30 cellular contexts compared by ENCODE assay signal in the genomic region with DNA sequence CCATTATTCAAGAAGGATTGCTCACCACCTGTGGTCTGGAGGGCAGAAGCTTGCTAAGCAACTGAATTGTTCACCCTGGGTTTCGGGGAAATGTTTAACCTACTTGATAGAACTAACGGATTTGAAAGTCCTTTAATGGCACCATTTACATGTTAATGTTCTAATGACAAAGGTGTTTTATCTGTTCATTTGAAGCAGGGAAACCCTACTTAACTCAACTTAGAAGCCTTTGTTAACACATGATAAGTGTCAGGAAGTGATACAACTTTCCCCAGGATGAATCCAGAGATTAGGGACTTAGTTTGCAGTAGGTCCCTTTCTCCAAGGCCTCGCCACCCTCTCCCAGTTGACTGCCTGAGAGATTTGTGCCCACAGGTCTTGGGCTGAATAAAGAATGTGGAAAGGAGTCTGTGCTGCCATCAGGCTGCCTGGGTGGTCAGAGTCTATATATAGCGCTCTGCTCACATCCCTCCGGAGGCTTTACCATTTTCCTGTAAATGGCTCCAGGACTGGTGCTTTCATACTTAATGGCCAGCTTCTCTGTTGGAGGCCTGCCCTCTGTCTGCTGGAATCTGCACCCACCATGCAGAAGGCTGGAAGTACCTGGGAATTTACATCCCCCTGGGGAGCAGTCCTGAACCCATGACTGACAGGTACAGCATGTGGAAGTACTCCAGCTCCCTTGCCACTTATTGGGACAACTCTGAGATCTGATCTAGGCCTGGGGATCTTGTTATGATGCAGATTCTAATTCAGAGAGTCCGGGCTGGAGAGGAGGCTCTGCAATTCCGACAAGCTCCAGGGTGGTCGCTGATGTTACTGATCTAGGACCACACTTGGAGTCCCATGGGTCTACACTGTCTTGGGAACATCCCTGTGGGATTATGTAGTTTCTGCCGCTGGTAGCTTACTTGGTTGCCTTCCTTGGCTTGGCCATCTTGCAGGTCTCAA.
DNase-seq lines count a peak whose midpoint lies in the region; ATAC-seq and TF ChIP-seq lines count a peak whose summit lies in the region.
"Had no signal": no experiment of that assay in that cellular context is flagged by ENCODE, and none has a peak within 500 bp of the region (broad histone marks: within the 10 kb centered on the region; RNA-seq: fewer than 3 reads in every experiment).

No MANE protein-coding gene starts in this region.

- H3K27ac ChIP-seq in right lobe of liver: no peak overlapping the region
- H3K27ac ChIP-seq: C4-2B, parathyroid adenoma, right atrium auricular region, SJCRH30 had no signal

- intact Hi-C loops in right lobe of liver (cut with DNase I): no loop called here

- no peaks in the 10 kb centered on the region for H3K9me3 ChIP-seq in right lobe of liver
- H3K9me3 ChIP-seq: right atrium auricular region, SJCRH30 had no signal

- WGBS in right lobe of liver (ENCODE audit: insufficient coverage, low coverage, low lambda C conversion rate, missing lambda C conversion rate): 30% methylated on average over 8 of the region's 9 CpGs

- H3K4me3 ChIP-seq in epithelial cell of proximal tubule (ENCODE audit: low read depth, low read length): no peak overlapping the region
- no peak overlapping the region for H3K4me3 ChIP-seq in kidney epithelial cell (ENCODE audit: low read depth, low read length)
- H3K4me3 ChIP-seq in right lobe of liver: no peak overlapping the region
- H3K4me3 ChIP-seq: right atrium auricular region, SJCRH30 had no signal

- H3K27me3 ChIP-seq in kidney epithelial cell (ENCODE audit: control insufficient read depth, insufficient read depth, low read length) (no peaks in the 10 kb centered on the region), right lobe of liver (no peaks in the 10 kb centered on the region)
- H3K27me3 ChIP-seq: right atrium auricular region had no signal

- no peak for ATAC-seq in right lobe of liver
- ATAC-seq: activated CD4-positive, alpha-beta T cell treated with anti-CD3 and anti-CD28 coated beads for 36 hours; activated CD8-positive, alpha-beta T cell treated with anti-CD3 and anti-CD28 coated beads, Interleukin-2, amount 10 ng/mL, durations not matched to agents 7 days and 5 days; activated T-helper 17 cell treated with anti-CD3 and anti-CD28 coated beads, Interleukin-2, amount 50 U/mL, for 72 hours; left colon; stimulated activated naive CD8-positive, alpha-beta T cell treated with anti-CD3 and anti-CD28 coated beads, Interleukin-15, Interleukin-2, amounts not matched to agents 100 U/mL and 50 U/mL, for 24 hours had no signal

- TF ChIP-seq CTCF in epithelial cell of proximal tubule (conservative IDR thresholded peaks at IDR 0.05; ENCODE audit: low read depth, low read length) (no peak), kidney epithelial cell (IDR thresholded peaks at IDR 0.05; ENCODE audit: insufficient read depth, low read length, poor library complexity, severe bottlenecking) (peak; percentile 38), right lobe of liver (IDR thresholded peaks at IDR 0.05) (no peak)

- in situ Hi-C loops in ACHN (cut with HindIII; ENCODE audit: low pct_ligation_motif_present, low pct_unique_long_range_greater_than_20kb, low sequenced_read_pairs): no loop called here

- peak; percentile 93 for DNase-seq in ACHN
- DNase-seq in NCI-H226: peak; percentile 40
- DNase-seq in epithelial cell of proximal tubule (ENCODE audit: low read depth): peak; percentile 84
- DNase-seq in kidney epithelial cell (ENCODE audit: low read depth): peak; percentile 76
- no peak for DNase-seq in right lobe of liver
- DNase-seq in HPDE6-E6E7 (ENCODE audit: extremely low spot score): no peak
- DNase-seq in activated T-cell treated with anti-CD3 and anti-CD28 coated beads, Interleukin-2, amount 50 U/mL, for 48 hours: no peak
- DNase-seq in COR-L47 (lab: John Stamatoyannopoulos, UW): no peak
- DNase-seq: 8988T; activated CD4-positive, alpha-beta T cell treated with anti-CD3 and anti-CD28 coated beads for 36 hours; activated CD8-positive, alpha-beta T cell treated with anti-CD3 and anti-CD28 coated beads, Interleukin-2, amount 10 ng/mL, durations not matched to agents 7 days and 5 days; amniotic stem cell; DMS79; GDM1; hippocampal formation; Kasumi-1; left colon; MV-4-11; NCI-H1436; NCI-H2081; NCI-H774; RPMI8226; stimulated activated CD4-positive, alpha-beta T cell treated with anti-CD3 and anti-CD28 coated beads, Interleukin-2, amount 100 ng/mL, for 24 hours; stimulated activated naive CD8-positive, alpha-beta T cell treated with anti-CD3 and anti-CD28 coated beads, Interleukin-15, Interleukin-2, amounts not matched to agents 100 U/mL and 50 U/mL, for 24 hours; T-helper 9 cell had no signal

- H3K4me1 ChIP-seq in right lobe of liver: no peaks in the 10 kb centered on the region
- H3K4me1 ChIP-seq: parathyroid adenoma, right atrium auricular region, SJCRH30 had no signal

- TF ChIP-seq POLR2A in right lobe of liver (IDR thresholded peaks at IDR 0.05): no peak

- H3K36me3 ChIP-seq in kidney epithelial cell (ENCODE audit: control insufficient read depth, insufficient read depth, low read length) (no peaks in the 10 kb centered on the region), right lobe of liver (no peaks in the 10 kb centered on the region)
- H3K36me3 ChIP-seq: right atrium auricular region, SJCRH30 had no signal

Comparison
In these comparisons a context has a peak if more than half of its experiments do, and no peak if none do; other contexts are left out.
1. DNase-seq: peak in ACHN (single experiment), NCI-H226 (single experiment), epithelial cell of proximal tubule (single experiment) and kidney epithelial cell (single experiment); none in right lobe of liver (0 of 3), HPDE6-E6E7 (single experiment), activated T-cell treated with anti-CD3 and anti-CD28 coated beads, Interleukin-2, amount 50 U/mL, for 48 hours (0 of 2) and COR-L47 (single experiment).